In the genomic region with DNA sequence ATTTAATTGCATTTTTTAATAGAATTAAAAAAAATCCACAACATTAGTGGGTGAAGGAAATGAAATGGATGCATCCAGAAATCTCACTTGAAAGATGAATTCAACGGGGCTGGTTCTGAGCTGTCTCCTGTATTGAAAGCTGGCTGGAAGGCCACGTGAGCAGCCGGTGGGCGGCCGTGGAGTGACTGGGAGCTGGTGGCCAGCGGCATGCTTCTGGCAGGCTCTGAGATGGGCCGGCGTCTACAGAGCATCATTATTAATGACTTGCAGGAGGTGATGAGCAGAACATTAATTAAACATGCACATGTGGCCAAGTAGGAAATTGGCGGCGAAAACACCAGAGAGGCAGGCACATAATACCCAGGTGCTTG, we compare ENCODE assay signal across 21 cellular contexts.
"Had no signal": no experiment of that assay in that cellular context is flagged by ENCODE, and none has a peak within 500 bp of the region (broad histone marks: within the 10 kb centered on the region; RNA-seq: fewer than 3 reads in every experiment).

No MANE protein-coding gene starts in this region.

- ATAC-seq: foreskin keratinocyte, left colon, left ventricle myocardium superior had no signal

- DNase-seq: effector memory CD4-positive, alpha-beta T cell; foreskin keratinocyte; kidney; left colon; left ventricle myocardium superior; mesenchymal stem cell; midbrain; naive B cell; nephron progenitor cell; sigmoid colon; stimulated activated CD4-positive, alpha-beta T cell treated with anti-CD3 and anti-CD28 coated beads, Interleukin-12 subunit alpha, Interleukin-12 subunit beta, amount 100 ng/mL, for 4 hours; stimulated activated naive CD4-positive, alpha-beta T cell treated with Interleukin-2 at 50 U/mL for 16 hours; tibial artery; uterus had no signal

- H3K4me3 ChIP-seq: coronary artery, esophagus muscularis mucosa, lung, right atrium auricular region, sigmoid colon, skin epidermis, suprapubic skin, tibial artery, upper lobe of left lung, uterus had no signal
